17 cellular contexts compared by ENCODE assay signal in the genomic region with DNA sequence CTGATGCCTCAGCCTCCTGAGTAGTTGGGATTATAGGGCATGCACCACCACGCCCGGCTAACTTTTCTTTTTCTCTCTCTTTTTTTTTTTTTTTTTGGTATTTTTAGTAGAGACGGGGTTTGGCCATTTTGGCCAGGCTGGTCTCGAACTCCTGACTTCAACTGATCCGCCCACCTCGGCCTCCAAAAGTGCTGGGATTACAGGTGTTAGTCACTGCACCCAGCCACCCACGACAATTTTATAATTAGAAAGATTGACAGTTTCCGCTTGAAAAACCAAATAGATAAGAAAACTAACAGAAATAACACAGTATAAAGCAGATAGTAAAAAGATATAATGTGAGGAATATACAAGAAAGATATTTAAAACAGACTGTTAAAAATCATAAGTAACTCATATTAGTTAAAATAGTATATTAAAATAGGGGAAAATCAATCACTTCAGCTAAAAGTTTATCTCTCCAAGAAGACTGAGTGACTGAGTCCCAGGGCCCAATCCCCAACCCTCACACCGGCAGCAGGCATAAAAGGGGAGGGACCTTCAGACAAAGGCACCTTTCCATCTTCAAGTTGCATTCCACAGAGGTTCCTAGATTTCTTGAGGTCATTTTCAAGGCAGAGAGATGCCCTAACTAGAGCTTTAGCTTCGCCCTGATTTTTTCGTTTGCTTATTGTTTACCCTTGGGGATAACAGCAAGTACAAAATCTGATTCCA. TPM values are rescaled to one million over a fixed set of nuclear protein-coding genes. Genes with fewer than 3 reads are reported as not detected.
DNase-seq lines count a peak whose midpoint lies in the region; ATAC-seq and TF ChIP-seq lines count a peak whose summit lies in the region.
"Had no signal": no experiment of that assay in that cellular context is flagged by ENCODE, and none has a peak within 500 bp of the region (broad histone marks: within the 10 kb centered on the region; RNA-seq: fewer than 3 reads in every experiment).

No MANE protein-coding gene starts in this region.

- peak overlapping the region; percentile 92 for H3K27ac ChIP-seq in Panc1 (ENCODE audit: low read length)
- peak overlapping the region; percentile 97 for H3K27ac ChIP-seq in right cardiac atrium (ENCODE audit: low read length)
- H3K27ac ChIP-seq in upper lobe of right lung = peak overlapping the region; percentile 98
- H3K27ac ChIP-seq: SK-N-MC had no signal

- peak overlapping the region; percentile 82 to 90 for H3K4me3 ChIP-seq in Panc1 (ENCODE audit: low read depth in 2 of 2, low read length in 2 of 2)
- H3K4me3 ChIP-seq in right cardiac atrium (ENCODE audit: low read length) = no peak overlapping the region
- no peak overlapping the region for H3K4me3 ChIP-seq in upper lobe of right lung

- H3K27me3 ChIP-seq in Panc1 (ENCODE audit: control insufficient read depth, insufficient read depth, low read length) (no peaks in the 10 kb centered on the region; the same call in 1 of the 2 replicates), right cardiac atrium (ENCODE audit: control insufficient read depth, insufficient read depth) (no peaks in the 10 kb centered on the region), upper lobe of right lung (no peaks in the 10 kb centered on the region)
- H3K27me3 ChIP-seq: esophagus muscularis mucosa had no signal

- no peaks in the 10 kb centered on the region for H3K9me3 Mint-ChIP-seq in stimulated activated naive CD8-positive, alpha-beta T cell treated with anti-CD3 and anti-CD28 coated beads, Interleukin-15, Interleukin-2, amounts not matched to agents 100 ng/mL and 50 ng/mL, for 24 hours
- no peaks in the 10 kb centered on the region for H3K9me3 Mint-ChIP-seq in stimulated activated naive CD8-positive, alpha-beta T cell treated with anti-CD3 and anti-CD28 coated beads, Interleukin-15, amount 100 ng/mL, for 72 hours
- H3K9me3 Mint-ChIP-seq: mesothelial cell of epicardium had no signal

- H3K36me3 Mint-ChIP-seq in stimulated activated naive CD8-positive, alpha-beta T cell treated with anti-CD3 and anti-CD28 coated beads, Interleukin-15, Interleukin-2, amounts not matched to agents 100 ng/mL and 50 ng/mL, for 24 hours (ENCODE audit: low read depth) = peaks cover 12% of the 10 kb centered on the region
- H3K36me3 Mint-ChIP-seq: mesothelial cell of epicardium had no signal

- no peaks in the 10 kb centered on the region for H3K27me3 Mint-ChIP-seq in stimulated activated naive CD8-positive, alpha-beta T cell treated with anti-CD3 and anti-CD28 coated beads, Interleukin-15, Interleukin-2, amounts not matched to agents 100 ng/mL and 50 ng/mL, for 24 hours
- peaks cover 4% of the 10 kb centered on the region for H3K27me3 Mint-ChIP-seq in stimulated activated naive CD8-positive, alpha-beta T cell treated with anti-CD3 and anti-CD28 coated beads, Interleukin-15, amount 100 ng/mL, for 72 hours

- H3K36me3 ChIP-seq in Panc1 (ENCODE audit: control insufficient read depth, insufficient read depth, low read length) (peaks cover 2% of the 10 kb centered on the region; the same call in 1 of the 2 replicates), upper lobe of right lung (no peaks in the 10 kb centered on the region)

- no TSS peak for BruUV-seq in Panc1 (replicated peaks; lab: Mats Ljungman, UMichigan)

- 83% methylated on average over 11 of the region's 11 CpGs for WGBS in right cardiac atrium

- H3K4me1 ChIP-seq in Panc1 (ENCODE audit: control insufficient read depth, insufficient read depth, low read length) = peaks cover 4% of the 10 kb centered on the region; the same call in 1 of the 2 replicates
- no peaks in the 10 kb centered on the region for H3K4me1 ChIP-seq in right cardiac atrium (ENCODE audit: control insufficient read depth, insufficient read depth, low read length)
- H3K4me1 ChIP-seq in upper lobe of right lung = peaks cover 23% of the 10 kb centered on the region

- TF ChIP-seq CTCF in Panc1 (IDR thresholded peaks at IDR 0.05) (no peak), upper lobe of right lung (IDR thresholded peaks at IDR 0.05) (no peak)

- in situ Hi-C loops in Panc1 (cut with HindIII; ENCODE audit: low pct_unique_long_range_greater_than_20kb, low sequenced_read_pairs) = no loop called here

- CTCF ChIA-PET in Panc1 (lab: Charles Lee) = no interaction called here

- no peak for DNase-seq in stimulated activated naive CD8-positive, alpha-beta T cell treated with anti-CD3 and anti-CD28 coated beads, Interleukin-15, amount 100 ng/mL, for 72 hours
- DNase-seq in Panc1 (ENCODE audit: low read depth, low spot score) = no peak
- no peak for DNase-seq in right cardiac atrium
- no peak for DNase-seq in upper lobe of right lung
- DNase-seq: central memory CD4-positive, alpha-beta T cell; NCI-H1694 treated with DMSO at 0.1 percent for 48 hours; stimulated activated CD4-positive, alpha-beta T cell treated with anti-CD3 and anti-CD28 coated beads, Interleukin-4, amount 100 ng/mL, for 24 hours had no signal

- POLR2A ChIA-PET in Panc1 (lab: Charles Lee) = interaction anchor here (1.2 kb wide), 1 partner anchor 272 kb away, joined by 5 read pairs; no protein-coding TSS in a partner anchor

- H3K4me3 Mint-ChIP-seq in stimulated activated naive CD8-positive, alpha-beta T cell treated with anti-CD3 and anti-CD28 coated beads, Interleukin-15, Interleukin-2, amounts not matched to agents 100 ng/mL and 50 ng/mL, for 24 hours = peak overlapping the region; percentile 72
- H3K4me3 Mint-ChIP-seq in stimulated activated naive CD8-positive, alpha-beta T cell treated with anti-CD3 and anti-CD28 coated beads, Interleukin-15, amount 100 ng/mL, for 72 hours = no peak overlapping the region
- H3K4me3 Mint-ChIP-seq: mesothelial cell of epicardium had no signal

- peaks cover 48% of the 10 kb centered on the region for H3K4me1 Mint-ChIP-seq in stimulated activated naive CD8-positive, alpha-beta T cell treated with anti-CD3 and anti-CD28 coated beads, Interleukin-15, Interleukin-2, amounts not matched to agents 100 ng/mL and 50 ng/mL, for 24 hours (ENCODE audit: low read depth)
- peaks cover 30% of the 10 kb centered on the region for H3K4me1 Mint-ChIP-seq in stimulated activated naive CD8-positive, alpha-beta T cell treated with anti-CD3 and anti-CD28 coated beads, Interleukin-15, amount 100 ng/mL, for 72 hours

- no peak for ATAC-seq in stimulated activated naive CD8-positive, alpha-beta T cell treated with anti-CD3 and anti-CD28 coated beads, Interleukin-15, amount 100 ng/mL, for 72 hours
- ATAC-seq in Panc1 = no peak
- ATAC-seq in right cardiac atrium = no peak
- ATAC-seq in upper lobe of right lung = no peak
- no peak for ATAC-seq in HG03460 (IDR thresholded peaks at IDR 0.05; ENCODE audit: unreplicated experiment)
- no peak for ATAC-seq in GM21717 (IDR thresholded peaks at IDR 0.05; ENCODE audit: unreplicated experiment)
- no peak for ATAC-seq in GM21447 (IDR thresholded peaks at IDR 0.05; ENCODE audit: unreplicated experiment)

- H3K27ac Mint-ChIP-seq in stimulated activated naive CD8-positive, alpha-beta T cell treated with anti-CD3 and anti-CD28 coated beads, Interleukin-15, Interleukin-2, amounts not matched to agents 100 ng/mL and 50 ng/mL, for 24 hours = peak overlapping the region; percentile 78
- no peak overlapping the region for H3K27ac Mint-ChIP-seq in stimulated activated naive CD8-positive, alpha-beta T cell treated with anti-CD3 and anti-CD28 coated beads, Interleukin-15, amount 100 ng/mL, for 72 hours

- intact Hi-C loops in Panc1 (cut with micrococcal nuclease; ENCODE audit: unreplicated experiment) = no loop called here
- intact Hi-C loops in right cardiac atrium (cut with DNase I) = loop anchor here in 1 of 4 donors (10.0 kb wide), 1 partner anchor 273 kb away; no protein-coding TSS in a partner anchor
- intact Hi-C loops in upper lobe of right lung (cut with DNase I) = no loop called here

- H3K9me3 ChIP-seq in Panc1 (ENCODE audit: control insufficient read depth, insufficient read depth, low read depth, low read length) (no peaks in the 10 kb centered on the region), right cardiac atrium (ENCODE audit: control insufficient read depth, low read length) (no peaks in the 10 kb centered on the region), upper lobe of right lung (no peaks in the 10 kb centered on the region)
- H3K9me3 ChIP-seq: esophagus muscularis mucosa had no signal

RNA-seq across cellular contexts. Expression of a gene that starts 1.4 kb away (rescaled TPM):
- total RNA-seq in Panc1 (2021; ENCODE audit: unreplicated experiment) (8.8 TPM), right cardiac atrium (1 to 10 TPM; 5.6 to 6.6 (median 5.9) TPM), upper lobe of right lung (13.1 TPM)
- polyA plus RNA-seq in Panc1 (2012; ENCODE audit: insufficient read length) = 4.0 TPM
- polyA plus RNA-seq in right cardiac atrium = 3.2 TPM

RNA-seq across cellular contexts. Expression of a gene that starts 2.2 kb away (rescaled TPM):
- not detected for total RNA-seq in Panc1 (2021; ENCODE audit: unreplicated experiment)
- not detected for polyA plus RNA-seq in Panc1 (2012; ENCODE audit: insufficient read length)
- 100 to 1,000 TPM in 3 of 4 donors, 10 to 100 TPM in 1; 49.4 to 117 (median 109) TPM for total RNA-seq in right cardiac atrium
- 39.1 TPM for polyA plus RNA-seq in right cardiac atrium
- not detected for total RNA-seq in upper lobe of right lung
- total RNA-seq: esophagus muscularis mucosa, G401, mesothelial cell of epicardium, progenitor cell of endocrine pancreas had no signal
- polyA plus RNA-seq: BJ had no signal

Comparison
In these comparisons a context has a peak if more than half of its experiments do, and no peak if none do; other contexts are left out.
1. H3K4me3 ChIP-seq: peak in Panc1 (2 of 2); none in right cardiac atrium (single experiment) and upper lobe of right lung (single experiment).
2. RNA of a gene that starts 2.2 kb away (total RNA-seq): 49.4 to 117 TPM in right cardiac atrium; not detected in Panc1 (single experiment) and not detected in upper lobe of right lung (single experiment); every median in the first group is over 10 times any median in the second.
3. Peak in every context shown above with its lines, with median percentiles within 50 percentile points of each other: H3K27ac ChIP-seq.